25 cellular contexts compared by ENCODE assay signal in genomic region chr10:103941801-103942200, GRCh38. TPM values are rescaled to one million over a fixed set of nuclear protein-coding genes. Genes with fewer than 3 reads are reported as not detected.
DNase-seq lines count a peak whose midpoint lies in the region; ATAC-seq, FAIRE-seq and TF ChIP-seq lines count a peak whose summit lies in the region.
"Had no signal": no experiment of that assay in that cellular context is flagged by ENCODE, and none has a peak within 500 bp of the region (broad histone marks: within the 10 kb centered on the region; RNA-seq: fewer than 3 reads in every experiment).

No MANE protein-coding gene starts in this region.

- H3K79me2 ChIP-seq in keratinocyte (ENCODE audit: control insufficient read depth, insufficient read depth, low read length): no peaks in the 10 kb centered on the region

- no peak overlapping the region for H3K27ac ChIP-seq in RWPE1
- peak overlapping the region; percentile 82 for H3K27ac ChIP-seq in keratinocyte (ENCODE audit: control insufficient read depth, insufficient read depth, low read length)
- H3K27ac ChIP-seq: HL-60 had no signal

- TF ChIP-seq CTCF in RWPE1 (conservative IDR thresholded peaks at IDR 0.05; ENCODE audit: low read depth) (no peak), epithelial cell of esophagus (IDR thresholded peaks at IDR 0.05; ENCODE audit: insufficient read depth, low read depth, low read length, missing control alignments) (no peak), keratinocyte (optimal IDR thresholded peaks at IDR 0.05 in 1 of 3, IDR thresholded peaks at IDR 0.05 in 1 of 3, conservative IDR thresholded peaks at IDR 0.05 in 1 of 3; ENCODE audit: extremely low read depth in 1 of 3, insufficient read depth in 2 of 3, low read length in 3 of 3) (no peak)

- H3K9ac ChIP-seq in keratinocyte (ENCODE audit: control insufficient read depth, extremely low read depth, insufficient read depth, low read length): peak overlapping the region; percentile 40

- no peaks in the 10 kb centered on the region for H3K9me1 ChIP-seq in keratinocyte (ENCODE audit: control insufficient read depth, extremely low read depth, insufficient read depth, low read length)

- peak; percentile 99 for FAIRE-seq in keratinocyte (lab: Jason Lieb, UNC)
- FAIRE-seq: GM12891, H1 had no signal

- no peak overlapping the region for H3K4me3 ChIP-seq in epithelial cell of esophagus (ENCODE audit: low read length)
- H3K4me3 ChIP-seq in keratinocyte (ENCODE audit: control insufficient read depth in 2 of 3, extremely low read depth in 1 of 3, insufficient read depth in 2 of 3, low read depth in 1 of 3, low read length in 3 of 3): no peak overlapping the region

- DNase-seq in RWPE1 (ENCODE audit: low spot score) (peak; percentile 87), epithelial cell of esophagus (ENCODE audit: low read depth) (peak; percentile 96), keratinocyte (ENCODE audit: low read depth, low spot score) (no peak), activated gamma-delta T cell (lab: John Stamatoyannopoulos, UW) (no peak)
- DNase-seq in activated T-cell treated with anti-CD3 and anti-CD28 coated beads, Interleukin-2, amount 50 U/mL, for 48 hours: no peak
- DNase-seq: Calu3; CD8-positive, alpha-beta memory T cell; DMS79 treated with DMSO at 0.1 percent for 48 hours; GF-D8; HCEC 1CT; NCI-H1092 treated with DMSO at 0.1 percent for 48 hours; NCI-H1436; NCI-H187; NCI-H2081 treated with DMSO at 0.1 percent for 48 hours; NCI-H2171; NCI-H226; NCI-H510A; NCI-H69; SIG-M5 had no signal

- peak overlapping the region; percentile 83 for H2AFZ ChIP-seq in keratinocyte (ENCODE audit: control insufficient read depth, low read length)

- peak overlapping the region; percentile 71 for H3K4me2 ChIP-seq in keratinocyte (ENCODE audit: control insufficient read depth, extremely low read depth, insufficient read depth, low read depth, low read length)

- dilution Hi-C loops in keratinocyte (cut with MboI; ENCODE audit: extremely low pct_ligation_motif_present, low sequenced_read_pairs): no loop called here

- no peaks in the 10 kb centered on the region for H3K9me3 ChIP-seq in keratinocyte (ENCODE audit: control insufficient read depth, low read depth, low read length)

- no peaks in the 10 kb centered on the region for H3K27me3 ChIP-seq in keratinocyte (ENCODE audit: control insufficient read depth, extremely low read depth, insufficient read depth, low read length)

- ATAC-seq in HG03342 (IDR thresholded peaks at IDR 0.05; ENCODE audit: unreplicated experiment) (no peak), HG02884 (IDR thresholded peaks at IDR 0.05; ENCODE audit: unreplicated experiment) (no peak)
- ATAC-seq: SK-N-SH treated with all-trans-retinoic acid at 6 μM for 48 hours had no signal

- H3K4me1 ChIP-seq in keratinocyte (ENCODE audit: control insufficient read depth, extremely low read depth, insufficient read depth, low read length): peaks cover 23% of the 10 kb centered on the region

- no peaks in the 10 kb centered on the region for H3K36me3 ChIP-seq in keratinocyte (ENCODE audit: control insufficient read depth in 2 of 2, extremely low read depth in 1 of 2, insufficient read depth in 2 of 2, low read length in 2 of 2)

- POLR2A ChIA-PET in RWPE1 (lab: Yijun Ruan, JAX; ENCODE audit: low non-redundant PET): no interaction called here

- CTCF ChIA-PET in RWPE1 (lab: Yijun Ruan, JAX): interaction anchor here (0.5 to 0.9 kb wide), 4 partner anchors 54 to 748 kb away, joined by 3 to 4 read pairs (median 3); no protein-coding TSS in a partner anchor

- H4K20me1 ChIP-seq in keratinocyte (ENCODE audit: control insufficient read depth, extremely low read depth, insufficient read depth, low read length): no peaks in the 10 kb centered on the region

RNA-seq across cellular contexts. Expression of gene STN1, which starts 23.8 kb away (rescaled TPM):
- polyA plus RNA-seq in keratinocyte: 29.0 to 32.5 TPM (median 30.5 TPM) in 3 replicates
- polyA plus RNA-seq in keratinocyte (2011; ENCODE audit: low read depth): 16.5 TPM
- 38.0 and 49.4 TPM in 2 replicates for polyA plus RNA-seq in keratinocyte (2011; cell fraction: cytosol; rRNA removed)
- polyA plus RNA-seq in keratinocyte (2011; cell fraction: nucleus; rRNA removed): 20.2 and 22.2 TPM in 2 replicates
- polyA plus RNA-seq in keratinocyte (2012; ENCODE audit: low replicate concordance): 23.7 and 24.4 TPM in 2 replicates
- 18.4 to 22.3 TPM (median 21.6 TPM) in 3 replicates for polyA minus RNA-seq in keratinocyte
- 18.0 TPM for polyA minus RNA-seq in keratinocyte (2011; cell fraction: cytosol; rRNA and poly(A)+ RNA removed)
- 6.2 and 12.6 TPM in 2 replicates for polyA minus RNA-seq in keratinocyte (2011; cell fraction: nucleus; rRNA and poly(A)+ RNA removed)

RNA-seq across cellular contexts. Expression of gene SLK, which starts 25.1 kb away (rescaled TPM):
- polyA plus RNA-seq in keratinocyte: 21.3 to 36.7 TPM (median 21.7 TPM) in 3 replicates
- polyA plus RNA-seq in keratinocyte (2011; ENCODE audit: low read depth): 178 TPM
- polyA plus RNA-seq in keratinocyte (2011; cell fraction: cytosol; rRNA removed): 15.1 and 26.3 TPM in 2 replicates
- 30.1 and 47.4 TPM in 2 replicates for polyA plus RNA-seq in keratinocyte (2011; cell fraction: nucleus; rRNA removed)
- polyA plus RNA-seq in keratinocyte (2012; ENCODE audit: low replicate concordance): 43.0 and 47.2 TPM in 2 replicates
- 7.7 to 42.1 TPM (median 14.2 TPM) in 3 replicates for polyA minus RNA-seq in keratinocyte
- 23.4 TPM for polyA minus RNA-seq in keratinocyte (2011; cell fraction: cytosol; rRNA and poly(A)+ RNA removed)
- polyA minus RNA-seq in keratinocyte (2011; cell fraction: nucleus; rRNA and poly(A)+ RNA removed): 27.4 and 57.8 TPM in 2 replicates

Comparison
In these comparisons a context has a peak if more than half of its experiments do, and no peak if none do; other contexts are left out.
1. DNase-seq: peak in RWPE1 (single experiment) and epithelial cell of esophagus (single experiment); none in keratinocyte (single experiment), activated gamma-delta T cell (single experiment) and activated T-cell treated with anti-CD3 and anti-CD28 coated beads, Interleukin-2, amount 50 U/mL, for 48 hours (0 of 2).